Comparison of ENCODE assay signal across 16 cellular contexts in the genomic region with DNA sequence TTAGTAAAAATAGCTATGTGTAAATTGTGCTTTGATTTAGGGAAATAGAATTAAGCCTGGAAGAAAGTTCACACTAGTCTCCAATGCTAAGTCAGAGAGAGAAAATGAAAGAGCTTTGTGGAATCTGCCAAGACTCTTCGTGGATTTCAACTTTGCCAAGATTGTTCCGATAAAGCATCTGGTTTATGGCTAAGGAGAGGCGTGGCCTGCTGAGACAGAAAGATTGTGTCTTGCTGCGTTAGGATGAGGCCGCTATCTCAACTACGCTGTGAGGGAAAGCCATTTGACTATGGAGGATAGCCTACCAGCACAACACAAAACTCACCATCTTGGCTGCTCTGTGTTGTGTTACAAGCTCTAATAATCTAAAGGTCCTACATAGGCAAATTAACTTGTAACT.
DNase-seq lines count a peak whose midpoint lies in the region; ATAC-seq, FAIRE-seq and TF ChIP-seq lines count a peak whose summit lies in the region.
"Had no signal": no experiment of that assay in that cellular context is flagged by ENCODE, and none has a peak within 500 bp of the region (broad histone marks: within the 10 kb centered on the region; RNA-seq: fewer than 3 reads in every experiment).

No MANE protein-coding gene starts in this region.

- H3K4me1 Mint-ChIP-seq in natural killer cell: peaks cover 19 to 36% of the 10 kb centered on the region in 2 donors
- H3K4me1 Mint-ChIP-seq: neural crest cell had no signal

- TF ChIP-seq CTCF in astrocyte of the cerebellum (IDR thresholded peaks at IDR 0.05; ENCODE audit: low read depth, low read length, missing control alignments) (no peak), kidney (IDR thresholded peaks at IDR 0.05; ENCODE audit: borderline replicate concordance, extremely low read depth, insufficient read depth) (no peak), natural killer cell (IDR thresholded peaks at IDR 0.05) (no peak)

- no peak overlapping the region for H3K9ac ChIP-seq in kidney (ENCODE audit: low read length in 2 of 2)

- ATAC-seq in natural killer cell (no peak), GM18511 (IDR thresholded peaks at IDR 0.05; ENCODE audit: unreplicated experiment) (no peak), HG02678 (IDR thresholded peaks at IDR 0.05; ENCODE audit: unreplicated experiment) (no peak)
- ATAC-seq: T-cell had no signal

- intact Hi-C loops in kidney (cut with DNase I): no loop called here
- intact Hi-C loops in natural killer cell (cut with micrococcal nuclease): no loop called here

- no peak for FAIRE-seq in kidney (lab: Jason Lieb, UNC)
- FAIRE-seq: D721Med had no signal

- DNase-seq in GM03348 (ENCODE audit: low spot score) (peak; percentile 40), astrocyte of the cerebellum (ENCODE audit: low read depth) (peak; percentile 16), kidney (no peak), stromal cell of bone marrow (ENCODE audit: low read depth) (peak; percentile 25), natural killer cell (no peak), NCI-H526 treated with DMSO at 0.1 percent for 48 hours (lab: John Stamatoyannopoulos, UW) (no peak)
- DNase-seq: activated CD4-positive, alpha-beta memory T cell treated with anti-CD3 and anti-CD28 coated beads, Interleukin-2, amount 10 ng/mL, durations not matched to agents 7 days and 5 days; activated naive CD4-positive, alpha-beta T cell treated with anti-CD3 and anti-CD28 coated beads for 36 hours; NCI-H1105 treated with DMSO at 0.1 percent for 48 hours; stimulated activated CD4-positive, alpha-beta T cell treated with anti-CD3 and anti-CD28 coated beads, Interleukin-4, amount 100 ng/mL, for 24 hours; T-cell had no signal

- H3K9me3 ChIP-seq in kidney (ENCODE audit: control insufficient read depth in 1 of 2, low read length in 2 of 2): no peaks in the 10 kb centered on the region

- peaks cover 0 to 2% of the 10 kb centered on the region in 2 donors for H3K9me3 Mint-ChIP-seq in natural killer cell
- H3K9me3 Mint-ChIP-seq: activated naive CD4-positive, alpha-beta T cell treated with anti-CD3 and anti-CD28 coated beads for 36 hours; T-cell had no signal

- H3K27ac ChIP-seq in kidney (ENCODE audit: low read depth in 2 of 2, low read length in 2 of 2): peak overlapping the region; percentile 28 to 68
- H3K27ac ChIP-seq: HL-60 had no signal

- peaks cover 0 to 6% of the 10 kb centered on the region in 2 donors for H3K4me1 ChIP-seq in kidney (ENCODE audit: control insufficient read depth in 1 of 2, insufficient read depth in 1 of 2, low read depth in 1 of 2, low read length in 2 of 2)

- H3K4me3 ChIP-seq in astrocyte of the cerebellum (ENCODE audit: low read depth, low read length) (no peak overlapping the region), kidney (ENCODE audit: low read length in 2 of 2) (peak overlapping the region in 1 of 2 donors; percentile 17)

- no peaks in the 10 kb centered on the region for H3K36me3 ChIP-seq in kidney (ENCODE audit: control insufficient read depth in 1 of 2, insufficient read depth in 2 of 2, low read length in 2 of 2)

- in situ Hi-C loops in astrocyte of the cerebellum (cut with HindIII; ENCODE audit: low sequenced_read_pairs): no loop called here

- H3K27ac Mint-ChIP-seq in natural killer cell: no peak overlapping the region
- H3K27ac Mint-ChIP-seq: activated CD4-positive, alpha-beta memory T cell treated with anti-CD3 and anti-CD28 coated beads, Interleukin-2, amount 10 ng/mL, durations not matched to agents 7 days and 5 days; activated naive CD4-positive, alpha-beta T cell treated with anti-CD3 and anti-CD28 coated beads for 36 hours; T-cell had no signal

- H3K36me3 Mint-ChIP-seq in natural killer cell: no peaks in the 10 kb centered on the region
- H3K36me3 Mint-ChIP-seq: T-cell had no signal

- no peak overlapping the region for H3K4me3 Mint-ChIP-seq in natural killer cell
- H3K4me3 Mint-ChIP-seq: activated CD4-positive, alpha-beta memory T cell treated with anti-CD3 and anti-CD28 coated beads, Interleukin-2, amount 10 ng/mL, durations not matched to agents 7 days and 5 days; activated naive CD4-positive, alpha-beta T cell treated with anti-CD3 and anti-CD28 coated beads for 36 hours; neural crest cell; T-cell had no signal

- no peaks in the 10 kb centered on the region for H3K27me3 Mint-ChIP-seq in natural killer cell (ENCODE audit: low read depth in 2 of 2)

Comparison
In these comparisons a context has a peak if more than half of its experiments do, and no peak if none do; other contexts are left out.
1. DNase-seq: peak in GM03348 (single experiment), astrocyte of the cerebellum (single experiment) and stromal cell of bone marrow (single experiment); none in kidney (single experiment), natural killer cell (single experiment) and NCI-H526 treated with DMSO at 0.1 percent for 48 hours (single experiment).